10 cellular contexts compared by ENCODE assay signal in the genomic region with DNA sequence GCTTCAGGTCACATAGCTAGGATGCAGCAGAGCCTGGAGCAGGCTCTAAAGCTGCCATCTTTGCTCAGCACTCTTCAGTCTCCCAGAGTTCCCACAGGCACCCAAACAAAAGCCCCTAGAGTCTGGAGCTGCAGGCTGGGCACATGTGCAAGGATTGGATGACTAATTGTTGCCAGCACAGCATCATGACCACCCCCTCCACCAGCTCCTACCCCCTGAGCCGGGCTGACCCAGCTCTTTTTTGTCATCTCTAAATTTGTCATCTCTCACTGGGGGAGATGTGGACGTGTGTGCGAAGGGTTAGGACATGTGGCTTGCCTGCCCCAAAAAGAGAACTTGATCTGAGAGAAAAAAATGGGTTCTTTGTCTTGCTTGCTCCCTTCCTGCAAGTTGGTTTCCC. TPM values are rescaled to one million over a fixed set of nuclear protein-coding genes. Genes with fewer than 3 reads are reported as not detected.
DNase-seq lines count a peak whose midpoint lies in the region; ATAC-seq and TF ChIP-seq lines count a peak whose summit lies in the region.
"Had no signal": no experiment of that assay in that cellular context is flagged by ENCODE, and none has a peak within 500 bp of the region (broad histone marks: within the 10 kb centered on the region; RNA-seq: fewer than 3 reads in every experiment).

No MANE protein-coding gene starts in this region.

- ATAC-seq in lung (ENCODE audit: insufficient read depth, low FRiP score), result no peak

- intact Hi-C loops in ascending aorta (cut with DNase I) (loop anchor here (1.0 to 10.0 kb wide), 5 partner anchors 17 to 1412 kb away; partner anchors contain the start of genes DGKA, PYM1 and RBMS2), thyroid gland (cut with DNase I) (no loop called here)

- H3K4me3 Mint-ChIP-seq in activated CD4-positive, alpha-beta T cell treated with anti-CD3 and anti-CD28 coated beads, Interleukin-2, amount 10 ng/mL, durations not matched to agents 7 days and 5 days, result no peak overlapping the region

- no peaks in the 10 kb centered on the region for H3K27me3 ChIP-seq in ascending aorta
- H3K27me3 ChIP-seq in lung (ENCODE audit: control insufficient read depth, insufficient read depth), result no peaks in the 10 kb centered on the region
- H3K27me3 ChIP-seq in thyroid gland, result no peaks in the 10 kb centered on the region
- H3K27me3 ChIP-seq: BLaER1 had no signal

- H3K27ac ChIP-seq in ascending aorta (peak overlapping the region; percentile 99), lung (ENCODE audit: low read depth in 1 of 2, low read length in 1 of 2) (peak overlapping the region; percentile 37 to 89), thyroid gland (peak overlapping the region; percentile 56 to 88 (median 87))
- H3K27ac ChIP-seq: BLaER1 had no signal

- H3K36me3 Mint-ChIP-seq in activated CD4-positive, alpha-beta T cell treated with anti-CD3 and anti-CD28 coated beads, Interleukin-2, amount 10 ng/mL, durations not matched to agents 7 days and 5 days (ENCODE audit: low read depth), result no peaks in the 10 kb centered on the region

- no peak overlapping the region for H3K4me3 ChIP-seq in ascending aorta
- H3K4me3 ChIP-seq in lung, result no peak overlapping the region
- H3K4me3 ChIP-seq in thyroid gland (replicated peaks in 1 of 3), result no peak overlapping the region
- H3K4me3 ChIP-seq: BLaER1 had no signal

- no peak overlapping the region for H3K27ac Mint-ChIP-seq in activated CD4-positive, alpha-beta T cell treated with anti-CD3 and anti-CD28 coated beads, Interleukin-2, amount 10 ng/mL, durations not matched to agents 7 days and 5 days

- H3K4me1 Mint-ChIP-seq in activated CD4-positive, alpha-beta T cell treated with anti-CD3 and anti-CD28 coated beads, Interleukin-2, amount 10 ng/mL, durations not matched to agents 7 days and 5 days, result no peaks in the 10 kb centered on the region

- H3K9me3 ChIP-seq in ascending aorta (no peaks in the 10 kb centered on the region), lung (ENCODE audit: control insufficient read depth in 2 of 2, insufficient read depth in 1 of 2, low read length in 1 of 2) (no peaks in the 10 kb centered on the region), thyroid gland (no peaks in the 10 kb centered on the region)
- H3K9me3 ChIP-seq: BLaER1 had no signal

- no peak for TF ChIP-seq POLR2A in thyroid gland (IDR thresholded peaks at IDR 0.05)

- H3K4me1 ChIP-seq in ascending aorta (peaks cover 4 to 51% of the 10 kb centered on the region in 2 donors), lung (ENCODE audit: control insufficient read depth in 2 of 2, insufficient read depth in 2 of 2, low read length in 2 of 2) (peaks cover 3 to 4% of the 10 kb centered on the region in 2 donors), thyroid gland (peaks cover 16 to 30% of the 10 kb centered on the region in 2 donors)

- peak; percentile 31 to 48 for DNase-seq in activated CD4-positive, alpha-beta T cell treated with anti-CD3 and anti-CD28 coated beads, Interleukin-2, amount 50 U/mL, for 48 hours
- DNase-seq in activated CD4-positive, alpha-beta T cell treated with anti-CD3 and anti-CD28 coated beads, Interleukin-2, amount 10 ng/mL, durations not matched to agents 7 days and 5 days, result no peak
- DNase-seq in ascending aorta (ENCODE audit: low spot score in 2 of 2), result peak; percentile 79 to 92
- no peak for DNase-seq in lung (ENCODE audit: low spot score)
- DNase-seq in thyroid gland, result no peak
- no peak for DNase-seq in LoVo (ENCODE audit: low spot score)
- DNase-seq in NCI-H1092 treated with DMSO at 0.1 percent for 48 hours (lab: John Stamatoyannopoulos, UW), result no peak
- DNase-seq in NCI-H2171 treated with DMSO at 0.1 percent for 48 hours (lab: John Stamatoyannopoulos, UW), result no peak
- DNase-seq: SHP77 treated with DMSO at 0.1 percent for 48 hours had no signal

- POLR2A ChIA-PET in activated CD4-positive, alpha-beta T cell treated with anti-CD3 and anti-CD28 coated beads, Interleukin-2, amount 10 ng/mL, durations not matched to agents 7 days and 5 days (lab: Charles Lee), result interaction anchor here (0.6 kb wide), 1 partner anchor 129 kb away, joined by 3 read pairs; no protein-coding TSS in a partner anchor

- WGBS in lung, 2 donors, result 48 to 58% methylated on average over 3 of the region's 3 CpGs
- 64 to 69% methylated on average over 3 of the region's 3 CpGs for WGBS in thyroid gland, 2 donors

- H3K27me3 Mint-ChIP-seq in activated CD4-positive, alpha-beta T cell treated with anti-CD3 and anti-CD28 coated beads, Interleukin-2, amount 10 ng/mL, durations not matched to agents 7 days and 5 days, result peaks cover 10% of the 10 kb centered on the region

- no peaks in the 10 kb centered on the region for H3K9me3 Mint-ChIP-seq in activated CD4-positive, alpha-beta T cell treated with anti-CD3 and anti-CD28 coated beads, Interleukin-2, amount 10 ng/mL, durations not matched to agents 7 days and 5 days

- no peaks in the 10 kb centered on the region for H3K36me3 ChIP-seq in ascending aorta
- H3K36me3 ChIP-seq in lung (ENCODE audit: control insufficient read depth in 2 of 2, insufficient read depth in 2 of 2, low read length in 2 of 2), result no peaks in the 10 kb centered on the region
- H3K36me3 ChIP-seq in thyroid gland, result no peaks in the 10 kb centered on the region
- H3K36me3 ChIP-seq: BLaER1 had no signal

- CTCF ChIA-PET in activated CD4-positive, alpha-beta T cell treated with anti-CD3 and anti-CD28 coated beads, Interleukin-2, amount 10 ng/mL, durations not matched to agents 7 days and 5 days (lab: Charles Lee), result interaction anchor here (0.6 to 2.1 kb wide), 5 partner anchors 9 to 39 kb away, joined by 4 to 8 read pairs (median 5); partner anchors contain the start of gene DNAJC14

- TF ChIP-seq CTCF in ascending aorta (IDR thresholded peaks at IDR 0.05), result no peak
- TF ChIP-seq CTCF in lung (IDR thresholded peaks at IDR 0.05; ENCODE audit: control extremely low read depth, extremely low read depth), result no peak
- no peak for TF ChIP-seq CTCF in thyroid gland (IDR thresholded peaks at IDR 0.05)

RNA-seq across cellular contexts. Expression of gene MMP19, which starts 4.3 kb away (rescaled TPM):
- total RNA-seq in activated CD4-positive, alpha-beta T cell treated with anti-CD3 and anti-CD28 coated beads, Interleukin-2, amount 10 ng/mL, durations not matched to agents 7 days and 5 days, result not detected
- total RNA-seq in ascending aorta (37.5 TPM), lung (10 to 100 TPM in 1 of 2 donors, 1 to 10 TPM in 1; 9.6 to 53.9 TPM), thyroid gland (1 to 10 TPM; 2.3 to 4.2 (median 3.4) TPM)
- polyA plus RNA-seq in lung, result 10 to 100 TPM in 1 of 2 donors, 1 to 10 TPM in 1; 9.3 to 92.1 TPM

RNA-seq across cellular contexts. Expression of gene DNAJC14, which starts 17.6 kb away (rescaled TPM):
- total RNA-seq in activated CD4-positive, alpha-beta T cell treated with anti-CD3 and anti-CD28 coated beads, Interleukin-2, amount 10 ng/mL, durations not matched to agents 7 days and 5 days, result 10 to 100 TPM; 32.6 to 35.8 TPM
- 26.1 TPM for total RNA-seq in ascending aorta
- total RNA-seq in lung, result 10 to 100 TPM; 24.9 to 33.0 TPM
- 10 to 100 TPM; 15.8 to 30.7 TPM for polyA plus RNA-seq in lung
- total RNA-seq in thyroid gland, result 10 to 100 TPM; 39.6 to 49.0 (median 45.1) TPM

RNA-seq across cellular contexts. Expression of gene ORMDL2, which starts 29.2 kb away (rescaled TPM):
- 10 to 100 TPM; 52.7 to 67.1 TPM for total RNA-seq in activated CD4-positive, alpha-beta T cell treated with anti-CD3 and anti-CD28 coated beads, Interleukin-2, amount 10 ng/mL, durations not matched to agents 7 days and 5 days
- 13.8 TPM for total RNA-seq in ascending aorta
- 10 to 100 TPM; 22.4 to 69.2 TPM for total RNA-seq in lung
- polyA plus RNA-seq in lung, result 10 to 100 TPM; 94.6 to 98.1 TPM
- total RNA-seq in thyroid gland, result 10 to 100 TPM; 17.7 to 39.2 (median 23.4) TPM

RNA-seq across cellular contexts. Expression of gene SARNP, which starts 29.5 kb away (rescaled TPM):
- 100 to 1,000 TPM in 1 of 2 experiments, 10 to 100 TPM in 1; 87.5 to 102 TPM for total RNA-seq in activated CD4-positive, alpha-beta T cell treated with anti-CD3 and anti-CD28 coated beads, Interleukin-2, amount 10 ng/mL, durations not matched to agents 7 days and 5 days
- total RNA-seq in ascending aorta, result 13.4 TPM
- 10 to 100 TPM; 51.9 to 76.7 TPM for total RNA-seq in lung
- 100 to 1,000 TPM in 1 of 2 donors, 10 to 100 TPM in 1; 87.7 to 102 TPM for polyA plus RNA-seq in lung
- 10 to 100 TPM; 33.6 to 61.0 (median 52.3) TPM for total RNA-seq in thyroid gland

Comparison
In these comparisons a context has a peak if more than half of its experiments do, and no peak if none do; other contexts are left out.
1. DNase-seq: peak in activated CD4-positive, alpha-beta T cell treated with anti-CD3 and anti-CD28 coated beads, Interleukin-2, amount 50 U/mL, for 48 hours (2 of 2) and ascending aorta (2 of 2); none in activated CD4-positive, alpha-beta T cell treated with anti-CD3 and anti-CD28 coated beads, Interleukin-2, amount 10 ng/mL, durations not matched to agents 7 days and 5 days (single experiment), lung (single experiment), thyroid gland (0 of 2), LoVo (single experiment), NCI-H1092 treated with DMSO at 0.1 percent for 48 hours (single experiment) and NCI-H2171 treated with DMSO at 0.1 percent for 48 hours (single experiment).
2. Peak in every context shown above with its lines, with median percentiles within 50 percentile points of each other: H3K27ac ChIP-seq.